22 cellular contexts compared by ENCODE assay signal in genomic region chr7:18831943-18832342, GRCh38.
"Had no signal": no experiment of that assay in that cellular context is flagged by ENCODE, and none has a peak within 500 bp of the region (broad histone marks: within the 10 kb centered on the region; RNA-seq: fewer than 3 reads in every experiment).

No MANE protein-coding gene starts in this region.

- H3K27me3 Mint-ChIP-seq: natural killer cell treated with Interleukin-12 subunit alpha and Interleukin-12 subunit beta and Interleukin-15 and Interleukin-18, amount 100 ng/mL, for 72 hours; stimulated activated memory B cell treated with anti-CD40 and anti-IgM and Interleukin-4, amounts not matched to agents 10 μg/mL and 1 μg/mL and 100 μg/mL, for 72 hours; stimulated activated naive CD8-positive, alpha-beta T cell treated with anti-CD3 and anti-CD28 coated beads, Interleukin-15, Interleukin-2, amounts not matched to agents 100 ng/mL and 50 ng/mL, for 24 hours had no signal

- H3K9me3 ChIP-seq: gastrocnemius medialis, heart right ventricle, pancreas, prostate gland, right lobe of liver, testis, tibial nerve, upper lobe of right lung, vagina had no signal

- H3K27ac ChIP-seq: gastrocnemius medialis, pancreas, prostate gland, right lobe of liver, testis, tibial nerve, upper lobe of right lung, vagina had no signal

- H3K27me3 ChIP-seq: gastrocnemius medialis, heart right ventricle, pancreas, right lobe of liver, testis, tibial nerve, upper lobe of right lung, vagina had no signal

- H3K4me3 Mint-ChIP-seq: natural killer cell treated with Interleukin-12 subunit alpha and Interleukin-12 subunit beta and Interleukin-15 and Interleukin-18, amount 100 ng/mL, for 72 hours; stimulated activated memory B cell treated with anti-CD40 and anti-IgM and Interleukin-4, amounts not matched to agents 10 μg/mL and 1 μg/mL and 100 μg/mL, for 72 hours; stimulated activated naive CD8-positive, alpha-beta T cell treated with anti-CD3 and anti-CD28 coated beads, Interleukin-15, Interleukin-2, amounts not matched to agents 100 ng/mL and 50 ng/mL, for 24 hours had no signal

- H3K9me3 Mint-ChIP-seq: natural killer cell treated with Interleukin-12 subunit alpha and Interleukin-12 subunit beta and Interleukin-15 and Interleukin-18, amount 100 ng/mL, for 72 hours; stimulated activated memory B cell treated with anti-CD40 and anti-IgM and Interleukin-4, amounts not matched to agents 10 μg/mL and 1 μg/mL and 100 μg/mL, for 72 hours had no signal

- H3K36me3 Mint-ChIP-seq: natural killer cell treated with Interleukin-12 subunit alpha and Interleukin-12 subunit beta and Interleukin-15 and Interleukin-18, amount 100 ng/mL, for 72 hours had no signal

- ATAC-seq: gastrocnemius medialis; left lobe of liver; natural killer cell treated with Interleukin-12 subunit alpha and Interleukin-12 subunit beta and Interleukin-15 and Interleukin-18, amount 100 ng/mL, for 72 hours; pancreas; right lobe of liver; stimulated activated memory B cell treated with anti-CD40 and anti-IgM and Interleukin-4, amounts not matched to agents 10 μg/mL and 1 μg/mL and 100 μg/mL, for 72 hours; upper lobe of right lung had no signal

- H3K36me3 ChIP-seq: gastrocnemius medialis, pancreas, prostate gland, right lobe of liver, tibial nerve, upper lobe of right lung, vagina had no signal

- FAIRE-seq: endometrium, islet of Langerhans, pancreas had no signal

- DNase-seq: effector memory CD4-positive, alpha-beta T cell; gastrocnemius medialis; hypothalamus; kidney glomerular epithelial cell; midbrain; occipital lobe; pancreas; retina; right lobe of liver; stimulated activated CD4-positive, alpha-beta T cell treated with anti-CD3 and anti-CD28 coated beads, Interleukin-4, amount 100 ng/mL, for 1 hour; testis; upper lobe of right lung had no signal

- H3K4me1 ChIP-seq: gastrocnemius medialis, pancreas, prostate gland, right lobe of liver, testis, upper lobe of right lung had no signal

- H3K4me1 Mint-ChIP-seq: stimulated activated memory B cell treated with anti-CD40 and anti-IgM and Interleukin-4, amounts not matched to agents 10 μg/mL and 1 μg/mL and 100 μg/mL, for 72 hours had no signal

- H3K27ac Mint-ChIP-seq: natural killer cell treated with Interleukin-12 subunit alpha and Interleukin-12 subunit beta and Interleukin-15 and Interleukin-18, amount 100 ng/mL, for 72 hours; stimulated activated memory B cell treated with anti-CD40 and anti-IgM and Interleukin-4, amounts not matched to agents 10 μg/mL and 1 μg/mL and 100 μg/mL, for 72 hours; stimulated activated naive CD8-positive, alpha-beta T cell treated with anti-CD3 and anti-CD28 coated beads, Interleukin-15, Interleukin-2, amounts not matched to agents 100 ng/mL and 50 ng/mL, for 24 hours had no signal

- H3K4me3 ChIP-seq: gastrocnemius medialis, heart right ventricle, pancreas, prostate gland, right lobe of liver, testis, tibial nerve, upper lobe of right lung, vagina had no signal
